In the genomic region with DNA sequence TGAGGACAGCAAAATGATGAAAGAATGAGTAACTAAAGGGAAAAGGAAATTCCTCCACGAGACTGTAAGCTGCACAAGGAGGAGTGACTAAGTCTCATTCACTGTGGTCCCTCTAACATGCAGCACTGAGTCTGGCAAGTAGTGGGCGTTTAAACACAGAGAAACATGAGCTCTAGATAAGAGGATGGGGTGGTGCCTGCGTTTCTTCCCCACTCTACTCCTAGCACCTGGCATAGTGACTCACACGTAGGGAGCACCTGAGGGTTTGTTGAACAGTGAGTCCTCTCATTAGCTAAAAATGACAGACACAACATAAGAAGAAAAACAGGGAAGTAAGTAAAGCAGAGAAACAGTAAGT, we compare ENCODE assay signal across 8 cellular contexts.
DNase-seq lines count a peak whose midpoint lies in the region; ATAC-seq and TF ChIP-seq lines count a peak whose summit lies in the region.

No MANE protein-coding gene starts in this region.

- peaks cover 12% of the 10 kb centered on the region for H3K79me2 ChIP-seq in ACC112 (ENCODE audit: control insufficient read depth, insufficient read depth, low read length, unreplicated experiment)
- 0 out of 2 replicates have a peak, but pooled peaks cover 4% of the 10 kb centered on the region for H3K79me2 ChIP-seq in HCT116 (ENCODE audit: insufficient read depth, low read length)

- H3K9ac ChIP-seq in HCT116 (ENCODE audit: low read length), result no peak overlapping the region

- H3K27me3 ChIP-seq in ACC112 (ENCODE audit: insufficient read depth, low read length), result no peaks in the 10 kb centered on the region
- H3K27me3 ChIP-seq in HCT116 (ENCODE audit: insufficient read depth, low read length), result no peaks in the 10 kb centered on the region
- H3K27me3 ChIP-seq in kidney epithelial cell (ENCODE audit: control insufficient read depth, insufficient read depth, low read length), result no peaks in the 10 kb centered on the region
- no peaks in the 10 kb centered on the region for H3K27me3 ChIP-seq in gastrocnemius medialis
- no peaks in the 10 kb centered on the region for H3K27me3 ChIP-seq in uterus

- intact Hi-C loops in HCT116 (cut with micrococcal nuclease), result loop anchor here (5.0 to 10.0 kb wide), 2 partner anchors 136 to 369 kb away; no protein-coding TSS in a partner anchor
- intact Hi-C loops in gastrocnemius medialis (cut with DNase I; ENCODE audit: low total_unique reads), result no loop called here
- intact Hi-C loops in uterus (cut with DNase I; ENCODE audit: low total_unique reads), result no loop called here

- RAD21 ChIA-PET in HCT116 (lab: Charles Lee; ENCODE audit: low non-redundant PET in 1 of 2, low total read pairs in 2 of 2, uncharacterized antibody in 2 of 2, unreplicated experiment in 2 of 2), result no interaction called here

- no peak for TF ChIP-seq POLR2A in HCT116 (IDR thresholded peaks at IDR 0.05; ENCODE audit: borderline replicate concordance, extremely low read depth, insufficient read depth, insufficient read length)
- no peak for TF ChIP-seq POLR2A in gastrocnemius medialis (IDR thresholded peaks at IDR 0.05)
- TF ChIP-seq POLR2A in uterus (IDR thresholded peaks at IDR 0.05), result no peak

- no TSS peak for BruUV-seq in HCT116 (replicated peaks; lab: Mats Ljungman, UMichigan)

- peak; percentile 91 for ATAC-seq in HCT116
- no peak for ATAC-seq in gastrocnemius medialis

- in situ Hi-C loops in gastrocnemius medialis (cut with MboI; ENCODE audit: low sequenced_read_pairs in 4 of 4) (no loop called here), GM13976 (cut with MboI; ENCODE audit: low sequenced_read_pairs, unreplicated experiment) (no loop called here)

- CTCF ChIA-PET in HCT116 (lab: Charles Lee), result interaction anchor here (1.1 to 1.3 kb wide), 3 partner anchors 47 to 91 kb away, joined by 3 read pairs; no protein-coding TSS in a partner anchor

- H4K20me1 ChIP-seq in HCT116 (ENCODE audit: insufficient read depth), result no peaks in the 10 kb centered on the region

- H3K9me3 ChIP-seq in HCT116 (ENCODE audit: control insufficient read depth in 1 of 2, insufficient read depth in 1 of 2, low read depth in 1 of 2, low read length in 2 of 2) (no peaks in the 10 kb centered on the region), gastrocnemius medialis (no peaks in the 10 kb centered on the region), uterus (no peaks in the 10 kb centered on the region)

- TF ChIP-seq CTCF in HCT116 (IDR thresholded peaks at IDR 0.05 in 2 of 3, conservative IDR thresholded peaks at IDR 0.05 in 1 of 3; ENCODE audit: borderline replicate concordance in 1 of 3, insufficient read depth in 1 of 3, low read depth in 2 of 3, low read length in 2 of 3) (0 out of 6 replicates have a peak, but pooled peaks of 1 of the 3 experiments have one; percentile 21), VCaP (conservative IDR thresholded peaks at IDR 0.05) (no peak), kidney epithelial cell (IDR thresholded peaks at IDR 0.05; ENCODE audit: insufficient read depth, low read length, poor library complexity, severe bottlenecking) (peak; percentile 62), gastrocnemius medialis (IDR thresholded peaks at IDR 0.05 in 4 of 5, conservative IDR thresholded peaks at IDR 0.05 in 1 of 5) (no peak), uterus (IDR thresholded peaks at IDR 0.05) (no peak), GM13976 (IDR thresholded peaks at IDR 0.05; ENCODE audit: borderline replicate concordance, control extremely low read depth, extremely low read depth, insufficient read depth, missing control alignments) (no peak)

- peak overlapping the region; percentile 50 for H3K4me2 ChIP-seq in HCT116 (ENCODE audit: low read length)

- H3K4me1 ChIP-seq in ACC112 (ENCODE audit: control insufficient read depth, insufficient read depth, low read length, unreplicated experiment) (peaks cover 37% of the 10 kb centered on the region), HCT116 (ENCODE audit: control insufficient read depth in 1 of 2, insufficient read depth in 2 of 2, low read length in 2 of 2) (peaks cover 6 to 30% of the 10 kb centered on the region in 2 experiments; a peak in 3 of 4 replicates), gastrocnemius medialis (no peaks in the 10 kb centered on the region), uterus (no peaks in the 10 kb centered on the region)

- H2AFZ ChIP-seq in ACC112 (ENCODE audit: low read length, unreplicated experiment) (no peak overlapping the region), HCT116 (ENCODE audit: low read depth, low read length, poor library complexity, severe bottlenecking) (no peak overlapping the region)

- DNase-seq in HCT116 (ENCODE audit: low read depth, low spot score) (peak; percentile 89), kidney epithelial cell (ENCODE audit: low read depth) (peak; percentile 98), NCI-H1105 (lab: John Stamatoyannopoulos, UW) (no peak), gastrocnemius medialis (no peak), uterus (no peak), GM13976 (ENCODE audit: low spot score) (no peak)

- H3K36me3 ChIP-seq in ACC112 (ENCODE audit: insufficient read depth, low read length) (peaks cover 21% of the 10 kb centered on the region), HCT116 (ENCODE audit: control insufficient read depth in 1 of 2, insufficient read depth in 2 of 2, low read length in 2 of 2) (peaks cover 0 to 29% of the 10 kb centered on the region in 2 experiments; a peak in 1 of 4 replicates), kidney epithelial cell (ENCODE audit: control insufficient read depth, insufficient read depth, low read length) (peaks cover 2% of the 10 kb centered on the region), gastrocnemius medialis (peaks cover 0 to 43% of the 10 kb centered on the region in 2 donors), uterus (no peaks in the 10 kb centered on the region)

- H3K27ac ChIP-seq in ACC112 (ENCODE audit: low read depth, low read length), result peak overlapping the region; percentile 94
- H3K27ac ChIP-seq in HCT116 (ENCODE audit: low read depth, low read length), result peak overlapping the region; percentile 44
- H3K27ac ChIP-seq in VCaP, result peak overlapping the region; percentile 96
- H3K27ac ChIP-seq in gastrocnemius medialis, result no peak overlapping the region
- H3K27ac ChIP-seq in uterus, result no peak overlapping the region

- POLR2A ChIA-PET in HCT116 (lab: Charles Lee), result interaction anchor here (0.9 to 1.7 kb wide), 8 partner anchors 10 to 109 kb away, joined by 3 to 6 read pairs (median 4); partner anchors contain the start of gene CBR4

- no peaks in the 10 kb centered on the region for H3K9me2 ChIP-seq in HCT116 (ENCODE audit: insufficient read depth)

- H3K4me3 ChIP-seq in ACC112 (ENCODE audit: low read depth, low read length), result peak overlapping the region; percentile 7; the same call in 1 of the 2 replicates
- H3K4me3 ChIP-seq in HCT116 (replicated peaks in 1 of 2; ENCODE audit: low read depth in 1 of 2, low read length in 2 of 2), result no peak overlapping the region
- H3K4me3 ChIP-seq in kidney epithelial cell (ENCODE audit: low read depth, low read length), result no peak overlapping the region
- H3K4me3 ChIP-seq in gastrocnemius medialis, result no peak overlapping the region
- H3K4me3 ChIP-seq in uterus, result no peak overlapping the region

- peak; percentile 73 for TF ChIP-seq RAD21 in HCT116 (IDR thresholded peaks at IDR 0.05; ENCODE audit: low read depth)

TF ChIP-seq in HCT116, 20 proteins besides CTCF, POLR2A, EP300 and RAD21 (continues in another document):
- no peak for TF ChIP-seq YY1 (IDR thresholded peaks at IDR 0.05; ENCODE audit: extremely low read depth, insufficient replicate concordance, low read depth, low read length)
- TF ChIP-seq ELF1 (IDR thresholded peaks at IDR 0.05; ENCODE audit: borderline replicate concordance, low read depth), result no peak
- TF ChIP-seq SP1 (IDR thresholded peaks at IDR 0.05; ENCODE audit: low read depth), result peak; percentile 90
- TF ChIP-seq EZH2 (IDR thresholded peaks at IDR 0.05), result no peak
- TF ChIP-seq MAX (IDR thresholded peaks at IDR 0.05), result peak; percentile 80
- TF ChIP-seq SRF (IDR thresholded peaks at IDR 0.05; ENCODE audit: low read depth), result peak; percentile 63; the same call in 1 of the 2 replicates
- TF ChIP-seq EZH2phosphoT487 (IDR thresholded peaks at IDR 0.05; ENCODE audit: borderline replicate concordance), result no peak
- TF ChIP-seq POLR2AphosphoS5 (IDR thresholded peaks at IDR 0.05; ENCODE audit: low read depth, low read length), result peak; percentile 69
- 0 out of 2 replicates have a peak, but pooled peaks have one; percentile 46 for TF ChIP-seq SIN3A (IDR thresholded peaks at IDR 0.05; ENCODE audit: low read depth)
- peak; percentile 85 for TF ChIP-seq EGR1 (IDR thresholded peaks at IDR 0.05; ENCODE audit: low read depth)
- TF ChIP-seq FOSL1 (IDR thresholded peaks at IDR 0.05; ENCODE audit: low read depth), result peak; percentile 72
- no peak for TF ChIP-seq TCF7L2 (IDR thresholded peaks at IDR 0.05; ENCODE audit: borderline replicate concordance, extremely low read depth, insufficient read depth, insufficient read length)
- TF ChIP-seq ZFX (IDR thresholded peaks at IDR 0.05), result no peak
- peak; percentile 93 for TF ChIP-seq CEBPB (IDR thresholded peaks at IDR 0.05; ENCODE audit: low read depth)
- TF ChIP-seq ZBTB33 (IDR thresholded peaks at IDR 0.05; ENCODE audit: extremely low read depth, insufficient replicate concordance, low read length), result no peak
- peak; percentile 91 for TF ChIP-seq CBX3 (IDR thresholded peaks at IDR 0.05; ENCODE audit: low read depth)

Comparison
In these comparisons a context has a peak if more than half of its experiments do, and no peak if none do; other contexts are left out.
1. H3K27ac ChIP-seq: peak in ACC112 (single experiment), HCT116 (single experiment) and VCaP (single experiment); none in gastrocnemius medialis (0 of 4) and uterus (0 of 2).
2. DNase-seq: peak in HCT116 (single experiment) and kidney epithelial cell (single experiment); none in NCI-H1105 (single experiment), gastrocnemius medialis (0 of 2), uterus (0 of 2) and GM13976 (single experiment).